8 cellular contexts compared by ENCODE assay signal in genomic region chr2:99559075-99559662, GRCh38.
A peak's percentile ranks its signal among the peaks of the same experiment; 100 is the strongest.
DNase-seq lines count a peak whose midpoint lies in the region; ATAC-seq, FAIRE-seq and TF ChIP-seq lines count a peak whose summit lies in the region.

No MANE protein-coding gene starts in this region.

- no peak for TF ChIP-seq POLR2A in thyroid gland (IDR thresholded peaks at IDR 0.05)

- intact Hi-C loops in thyroid gland (cut with DNase I) = loop anchor here (5.0 kb wide), 1 partner anchor 823 kb away; no protein-coding TSS in a partner anchor

- peaks cover 59% of the 10 kb centered on the region for H3K36me3 Mint-ChIP-seq in osteocyte (ENCODE audit: unreplicated experiment)

- no peaks in the 10 kb centered on the region for H3K9me3 ChIP-seq in thyroid gland

- peak; percentile 99 for TF ChIP-seq CTCF in osteocyte (IDR thresholded peaks at IDR 0.05)
- peak; percentile 88 to 98 (median 96) for TF ChIP-seq CTCF in thyroid gland (IDR thresholded peaks at IDR 0.05)

- H3K27me3 Mint-ChIP-seq in osteocyte (ENCODE audit: unreplicated experiment) = no peaks in the 10 kb centered on the region

- ATAC-seq in GM21825 (IDR thresholded peaks at IDR 0.05; ENCODE audit: unreplicated experiment) = peak; percentile 89

- H3K27ac ChIP-seq in thyroid gland = no peak overlapping the region

- DNase-seq in COR-L47 (lab: John Stamatoyannopoulos, UW) (peak; percentile 77), NAMALWA (ENCODE audit: low spot score) (peak; percentile 86), SK-N-DZ (ENCODE audit: low spot score) (peak; percentile 66), activated gamma-delta T cell treated with Interleukin-2 at 50 U/mL for 16 hours (peak; percentile 89), frontal cortex (ENCODE audit: low spot score in 2 of 2) (peak; percentile 45 to 72), osteocyte (ENCODE audit: extremely low spot score, unreplicated experiment) (peak; percentile 93), thyroid gland (peak; percentile 79 to 81)

- H3K4me3 Mint-ChIP-seq in osteocyte (ENCODE audit: unreplicated experiment) = no peak overlapping the region

- no peaks in the 10 kb centered on the region for H3K4me1 ChIP-seq in thyroid gland

- no peaks in the 10 kb centered on the region for H3K9me3 Mint-ChIP-seq in osteocyte (ENCODE audit: unreplicated experiment)

- 2 to 3% methylated on average over 17 of the region's 17 CpGs for WGBS in thyroid gland, 2 donors

- H3K27ac Mint-ChIP-seq in osteocyte (ENCODE audit: unreplicated experiment) = no peak overlapping the region

- peaks cover 18% of the 10 kb centered on the region for H3K4me1 Mint-ChIP-seq in osteocyte (ENCODE audit: unreplicated experiment)

- H3K4me3 ChIP-seq in thyroid gland (replicated peaks in 1 of 3) = no peak overlapping the region

- H3K27me3 ChIP-seq in thyroid gland = no peaks in the 10 kb centered on the region

- peak; percentile 45 for FAIRE-seq in frontal cortex (lab: Jason Lieb, UNC)

- no peaks in the 10 kb centered on the region for H3K36me3 ChIP-seq in thyroid gland
